1 cellular context compared by ENCODE assay signal in the genomic region with DNA sequence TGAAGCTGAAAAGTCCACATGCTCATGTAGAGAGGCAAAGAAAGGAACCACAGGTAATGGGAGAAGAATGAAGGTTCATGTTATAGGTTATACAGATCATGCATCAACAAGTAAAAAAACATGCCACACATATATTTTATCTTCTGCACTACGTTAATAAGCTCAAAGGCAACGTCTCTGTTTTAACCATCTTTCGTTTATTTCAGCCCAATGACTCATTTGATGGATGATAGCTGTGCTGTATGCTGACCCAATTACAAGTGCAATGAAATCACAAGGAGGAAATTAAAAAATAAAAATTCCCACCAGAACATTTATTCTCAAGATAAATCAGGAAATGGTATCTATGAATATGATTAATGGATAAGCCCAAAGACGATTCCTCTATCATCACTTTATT.
A peak's percentile ranks its signal among the peaks of the same experiment; 100 is the strongest.
TF ChIP-seq lines count a peak whose summit lies in the region.

No MANE protein-coding gene starts in this region.

TF ChIP-seq in SK-N-SH, 30 proteins besides CTCF, POLR2A, EP300 and RAD21 (continued from another document):
- TF ChIP-seq, protein P1, sequence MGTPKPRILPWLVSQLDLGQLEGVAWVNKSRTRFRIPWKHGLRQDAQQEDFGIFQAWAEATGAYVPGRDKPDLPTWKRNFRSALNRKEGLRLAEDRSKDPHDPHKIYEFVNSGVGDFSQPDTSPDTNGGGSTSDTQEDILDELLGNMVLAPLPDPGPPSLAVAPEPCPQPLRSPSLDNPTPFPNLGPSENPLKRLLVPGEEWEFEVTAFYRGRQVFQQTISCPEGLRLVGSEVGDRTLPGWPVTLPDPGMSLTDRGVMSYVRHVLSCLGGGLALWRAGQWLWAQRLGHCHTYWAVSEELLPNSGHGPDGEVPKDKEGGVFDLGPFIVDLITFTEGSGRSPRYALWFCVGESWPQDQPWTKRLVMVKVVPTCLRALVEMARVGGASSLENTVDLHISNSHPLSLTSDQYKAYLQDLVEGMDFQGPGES (IDR thresholded peaks at IDR 0.05; ENCODE audit: low read depth, low read length): no peak
- peak; percentile 58; the same call in 1 of the 2 replicates for TF ChIP-seq FOSL2 (IDR thresholded peaks at IDR 0.05; ENCODE audit: borderline replicate concordance, low read depth)
